ENCODE assay signal across 8 cellular contexts in the genomic region with DNA sequence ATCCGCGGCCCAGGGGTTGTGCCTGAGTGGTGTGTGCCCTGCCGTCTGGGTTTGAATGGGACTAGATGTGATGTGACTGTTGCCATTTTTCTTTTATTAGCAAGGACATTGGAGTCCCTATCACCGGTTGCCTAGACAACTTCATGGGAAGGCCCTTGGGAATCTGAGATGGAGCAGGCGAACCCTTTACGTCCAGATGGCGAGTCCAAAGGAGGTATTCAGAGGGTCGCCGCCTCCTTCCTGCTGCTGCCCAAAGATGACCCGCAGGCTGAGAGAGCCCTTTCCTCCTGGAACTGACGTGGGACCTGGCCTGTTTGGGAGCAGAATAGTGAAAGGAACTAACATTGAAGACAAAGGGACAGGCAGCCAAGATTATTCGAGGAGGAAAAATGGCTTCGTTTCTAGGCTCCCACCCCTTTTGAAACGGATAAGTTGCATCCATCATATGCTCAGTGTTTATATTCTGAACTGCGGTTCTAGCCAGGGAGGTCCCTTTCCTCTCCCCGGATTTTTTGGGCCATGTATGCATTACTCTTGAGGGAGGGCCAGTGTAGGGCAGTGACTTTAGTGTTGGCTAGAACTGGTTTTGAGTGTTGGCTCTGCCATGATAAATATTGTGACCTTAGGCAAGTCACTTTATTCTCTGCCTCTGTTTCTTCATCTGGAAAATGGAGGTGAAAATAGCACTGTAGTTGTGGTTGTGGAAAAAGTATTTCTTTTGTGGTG. TPM values are rescaled to one million over a fixed set of nuclear protein-coding genes. Genes with fewer than 3 reads are reported as not detected.
DNase-seq lines count a peak whose midpoint lies in the region; ATAC-seq and TF ChIP-seq lines count a peak whose summit lies in the region.

No MANE protein-coding gene starts in this region.

- H3K27ac ChIP-seq in iPS DF 6.9 (ENCODE audit: low read length) (no peak overlapping the region), smooth muscle cell (ENCODE audit: low read depth) (peak overlapping the region; percentile 36)

- CTCF ChIA-PET in activated CD8-positive, alpha-beta memory T cell treated with anti-CD3 and anti-CD28 coated beads, Interleukin-2, amount 10 ng/mL, durations not matched to agents 7 days and 5 days (lab: Charles Lee) = interaction anchor here (0.9 to 1.8 kb wide), 5 partner anchors 25 to 201 kb away, joined by 3 to 11 read pairs (median 4); no protein-coding TSS in a partner anchor

- H3K27me3 Mint-ChIP-seq in activated CD8-positive, alpha-beta memory T cell treated with anti-CD3 and anti-CD28 coated beads, Interleukin-2, amount 10 ng/mL, durations not matched to agents 7 days and 5 days = no peaks in the 10 kb centered on the region
- H3K27me3 Mint-ChIP-seq in activated T-cell treated with anti-CD3 and anti-CD28 coated beads, Interleukin-2, amount 50 U/mL, for 4 hours (ENCODE audit: low read depth) = no peaks in the 10 kb centered on the region

- no peak for ATAC-seq in activated CD8-positive, alpha-beta memory T cell treated with anti-CD3 and anti-CD28 coated beads, Interleukin-2, amount 10 ng/mL, durations not matched to agents 7 days and 5 days
- no peak for ATAC-seq in activated T-cell treated with anti-CD3 and anti-CD28 coated beads, Interleukin-2, amount 50 U/mL, for 4 hours

- H3F3A ChIP-seq in smooth muscle cell (ENCODE audit: low read depth) = peaks cover 4% of the 10 kb centered on the region

- H3K9me3 ChIP-seq in iPS DF 6.9 (ENCODE audit: control insufficient read depth, insufficient read depth, low read length) (no peaks in the 10 kb centered on the region), smooth muscle cell (replicated peaks; ENCODE audit: low read depth) (no peaks in the 10 kb centered on the region)

- peak overlapping the region; percentile 89 for H3K4me3 ChIP-seq in iPS DF 6.9 (ENCODE audit: low read length)
- H3K4me3 ChIP-seq in smooth muscle cell = peak overlapping the region; percentile 82

- H3K9ac ChIP-seq in smooth muscle cell (ENCODE audit: low read depth) = peak overlapping the region; percentile 95

- peak; percentile 47 for DNase-seq in activated CD8-positive, alpha-beta memory T cell treated with anti-CD3 and anti-CD28 coated beads, Interleukin-2, amount 10 ng/mL, durations not matched to agents 7 days and 5 days
- no peak for DNase-seq in activated CD8-positive, alpha-beta memory T cell treated with anti-CD3 and anti-CD28 coated beads for 24 hours
- DNase-seq in NAMALWA (ENCODE audit: low spot score) = peak; percentile 48
- no peak for DNase-seq in activated T-cell treated with anti-CD3 and anti-CD28 coated beads, Interleukin-2, amount 50 U/mL, for 4 hours
- no peak for DNase-seq in iPS DF 6.9 (ENCODE audit: low read depth, low spot score)
- DNase-seq in smooth muscle cell (lab: John Stamatoyannopoulos, UW; ENCODE audit: unreplicated experiment) = no peak
- DNase-seq in dedifferentiated amniotic fluid mesenchymal stem cell (ENCODE audit: extremely low spot score) = no peak
- DNase-seq in NK-92 treated with Interleukin-12 subunit alpha and Interleukin-12 subunit beta, amount 100 ng/mL, for 24 hours (lab: John Stamatoyannopoulos, UW) = no peak

- WGBS in iPS DF 6.9 (ENCODE audit: insufficient coverage, insufficient read length) = no CpG with 5 or more reads among the region's 16 CpGs
- under 1% methylated on average over 16 of the region's 16 CpGs for WGBS in smooth muscle cell (ENCODE audit: low lambda C conversion rate)

- H3K4me2 ChIP-seq in smooth muscle cell = peak overlapping the region; percentile 91

- H3K4me1 Mint-ChIP-seq in activated CD8-positive, alpha-beta memory T cell treated with anti-CD3 and anti-CD28 coated beads, Interleukin-2, amount 10 ng/mL, durations not matched to agents 7 days and 5 days = peaks cover 55% of the 10 kb centered on the region
- H3K4me1 Mint-ChIP-seq in activated T-cell treated with anti-CD3 and anti-CD28 coated beads, Interleukin-2, amount 50 U/mL, for 4 hours (ENCODE audit: low read depth) = peaks cover 26% of the 10 kb centered on the region

- H3K4me3 Mint-ChIP-seq in activated CD8-positive, alpha-beta memory T cell treated with anti-CD3 and anti-CD28 coated beads, Interleukin-2, amount 10 ng/mL, durations not matched to agents 7 days and 5 days = peak overlapping the region; percentile 97
- H3K4me3 Mint-ChIP-seq in activated T-cell treated with anti-CD3 and anti-CD28 coated beads, Interleukin-2, amount 50 U/mL, for 4 hours = peak overlapping the region; percentile 96

- H3K27me3 ChIP-seq in iPS DF 6.9 (ENCODE audit: control insufficient read depth, insufficient read depth, low read length) (no peaks in the 10 kb centered on the region), smooth muscle cell (ENCODE audit: low read depth) (no peaks in the 10 kb centered on the region)

- no peaks in the 10 kb centered on the region for H4K20me1 ChIP-seq in smooth muscle cell (ENCODE audit: low read depth)

- H3K4me1 ChIP-seq in iPS DF 6.9 (ENCODE audit: control insufficient read depth, insufficient read depth, low read length) (no peaks in the 10 kb centered on the region; the same call in 1 of the 2 replicates), smooth muscle cell (ENCODE audit: low read depth) (peaks cover 20% of the 10 kb centered on the region)

- no peak for TF ChIP-seq CTCF in smooth muscle cell (IDR thresholded peaks at IDR 0.05; ENCODE audit: borderline replicate concordance, insufficient read depth, poor library complexity, severe bottlenecking)

- H2AFZ ChIP-seq in smooth muscle cell (ENCODE audit: low read depth) = peak overlapping the region; percentile 93

- H3K27ac Mint-ChIP-seq in activated CD8-positive, alpha-beta memory T cell treated with anti-CD3 and anti-CD28 coated beads, Interleukin-2, amount 10 ng/mL, durations not matched to agents 7 days and 5 days = peak overlapping the region; percentile 99

- peaks cover 4% of the 10 kb centered on the region for H3K9me3 Mint-ChIP-seq in activated CD8-positive, alpha-beta memory T cell treated with anti-CD3 and anti-CD28 coated beads, Interleukin-2, amount 10 ng/mL, durations not matched to agents 7 days and 5 days (ENCODE audit: low read depth)
- H3K9me3 Mint-ChIP-seq in activated T-cell treated with anti-CD3 and anti-CD28 coated beads, Interleukin-2, amount 50 U/mL, for 4 hours = no peaks in the 10 kb centered on the region

- peaks cover 52% of the 10 kb centered on the region for H3K79me2 ChIP-seq in smooth muscle cell (ENCODE audit: low read depth)

- no peaks in the 10 kb centered on the region; the same call in 1 of the 2 replicates for H3K36me3 ChIP-seq in iPS DF 6.9 (ENCODE audit: control insufficient read depth, insufficient read depth, low read length)
- no peaks in the 10 kb centered on the region for H3K36me3 ChIP-seq in smooth muscle cell (ENCODE audit: low read depth)

- H3K36me3 Mint-ChIP-seq in activated CD8-positive, alpha-beta memory T cell treated with anti-CD3 and anti-CD28 coated beads, Interleukin-2, amount 10 ng/mL, durations not matched to agents 7 days and 5 days = peaks cover 40% of the 10 kb centered on the region
- H3K36me3 Mint-ChIP-seq in activated T-cell treated with anti-CD3 and anti-CD28 coated beads, Interleukin-2, amount 50 U/mL, for 4 hours (ENCODE audit: insufficient read depth) = peaks cover 16% of the 10 kb centered on the region

RNA-seq across cellular contexts. Expression of a gene that starts 0.7 kb away (rescaled TPM):
- total RNA-seq in activated CD8-positive, alpha-beta memory T cell treated with anti-CD3 and anti-CD28 coated beads, Interleukin-2, amount 10 ng/mL, durations not matched to agents 7 days and 5 days = 10 to 100 TPM; 55.4 to 57.4 TPM
- 10 to 100 TPM; 20.3 to 28.4 (median 28.0) TPM for total RNA-seq in activated T-cell treated with anti-CD3 and anti-CD28 coated beads, Interleukin-2, amount 50 U/mL, for 4 hours
- total RNA-seq in smooth muscle cell = 14.1 and 14.7 TPM in 2 replicates
- 9.3 and 15.3 TPM in 2 replicates for polyA plus RNA-seq in smooth muscle cell

RNA-seq across cellular contexts. Expression of a gene that starts 0.7 kb away (rescaled TPM):
- 10 to 100 TPM; 17.9 to 29.3 TPM for total RNA-seq in activated CD8-positive, alpha-beta memory T cell treated with anti-CD3 and anti-CD28 coated beads, Interleukin-2, amount 10 ng/mL, durations not matched to agents 7 days and 5 days
- 10 to 100 TPM; 17.6 to 21.6 (median 18.6) TPM for total RNA-seq in activated T-cell treated with anti-CD3 and anti-CD28 coated beads, Interleukin-2, amount 50 U/mL, for 4 hours
- 25.1 and 29.4 TPM in 2 replicates for total RNA-seq in smooth muscle cell
- 32.5 and 38.7 TPM in 2 replicates for polyA plus RNA-seq in smooth muscle cell

Comparison
In these comparisons a context has a peak if more than half of its experiments do, and no peak if none do; other contexts are left out.
1. DNase-seq: peak in activated CD8-positive, alpha-beta memory T cell treated with anti-CD3 and anti-CD28 coated beads, Interleukin-2, amount 10 ng/mL, durations not matched to agents 7 days and 5 days (single experiment) and NAMALWA (single experiment); none in activated CD8-positive, alpha-beta memory T cell treated with anti-CD3 and anti-CD28 coated beads for 24 hours (single experiment), activated T-cell treated with anti-CD3 and anti-CD28 coated beads, Interleukin-2, amount 50 U/mL, for 4 hours (single experiment), iPS DF 6.9 (single experiment), smooth muscle cell (single experiment), dedifferentiated amniotic fluid mesenchymal stem cell (single experiment) and NK-92 treated with Interleukin-12 subunit alpha and Interleukin-12 subunit beta, amount 100 ng/mL, for 24 hours (single experiment).